In the genomic region with DNA sequence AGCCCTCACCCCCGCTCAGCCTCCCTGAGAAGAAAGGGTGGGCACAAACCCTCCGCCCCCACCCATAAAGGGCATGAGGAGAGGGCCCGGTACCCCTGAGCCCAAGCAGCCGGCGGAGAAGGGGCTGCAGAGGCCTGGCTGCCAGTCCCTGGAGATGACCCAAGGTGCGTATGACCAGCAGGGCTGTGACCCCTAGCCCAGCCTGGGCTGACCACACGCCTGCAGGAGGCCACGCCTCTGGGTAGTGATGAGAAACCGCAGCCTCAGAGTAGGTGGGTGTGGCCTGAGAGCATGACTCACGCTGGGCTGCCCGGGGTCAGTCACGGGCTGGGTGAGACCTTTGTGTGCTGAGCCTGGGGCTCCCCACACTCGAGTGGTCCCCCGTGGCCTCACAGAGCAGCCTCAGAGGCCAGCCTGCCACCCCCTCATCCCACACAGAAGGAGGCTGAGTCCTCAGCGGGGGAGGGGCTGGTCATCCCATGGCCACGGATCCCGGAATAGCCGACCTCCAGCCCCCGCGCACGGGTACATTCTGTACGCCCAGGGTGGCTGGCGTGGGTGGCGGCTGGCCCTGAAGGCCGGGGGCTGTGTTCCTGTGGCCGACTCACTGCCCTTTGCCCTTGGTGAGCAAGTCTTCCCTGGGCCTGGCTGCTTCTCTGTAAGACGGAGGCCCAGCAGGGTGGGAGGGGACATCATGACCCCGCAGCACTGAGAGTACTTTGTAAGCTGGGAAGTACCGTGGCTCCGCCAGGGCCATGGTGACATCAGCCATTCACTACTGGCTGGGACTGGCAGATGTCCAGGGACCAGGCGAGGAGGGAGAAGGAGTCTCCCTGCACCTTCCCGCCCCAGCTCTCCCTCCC, we compare ENCODE assay signal across 8 cellular contexts.
DNase-seq lines count a peak whose midpoint lies in the region; ATAC-seq, FAIRE-seq and TF ChIP-seq lines count a peak whose summit lies in the region.

No MANE protein-coding gene starts in this region.

- ATAC-seq in thoracic aorta (ENCODE audit: insufficient number of reproducible peaks, low FRiP score, low read depth) (peak; percentile 87), HG02885 (IDR thresholded peaks at IDR 0.05; ENCODE audit: poor library complexity, unreplicated experiment) (no peak), GM18909 (IDR thresholded peaks at IDR 0.05; ENCODE audit: poor library complexity, unreplicated experiment) (no peak)

- H3K4me2 ChIP-seq in endothelial cell of umbilical vein (ENCODE audit: insufficient read depth, low read length), result no peak overlapping the region

- POLR2A ChIA-PET in RWPE1 (lab: Yijun Ruan, JAX; ENCODE audit: low non-redundant PET) (interaction anchor here (0.7 to 1.0 kb wide), 2 partner anchors 119 to 185 kb away, joined by 3 read pairs; no protein-coding TSS in a partner anchor), endothelial cell of umbilical vein (lab: Charles Lee) (no interaction called here)

- peak; percentile 82 for FAIRE-seq in endothelial cell of umbilical vein (lab: Jason Lieb, UNC)

- no peak overlapping the region for H3K9ac ChIP-seq in endothelial cell of umbilical vein (replicated peaks; ENCODE audit: extremely low read depth, insufficient read depth, low read length)

- CTCF ChIA-PET in RWPE1 (lab: Yijun Ruan, JAX) (no interaction called here), endothelial cell of umbilical vein (lab: Charles Lee) (interaction anchor here (0.7 to 1.7 kb wide), 2 partner anchors 8 to 19 kb away, joined by 3 to 9 read pairs; no protein-coding TSS in a partner anchor)

- TF ChIP-seq CTCF in RWPE1 (conservative IDR thresholded peaks at IDR 0.05; ENCODE audit: low read depth), result no peak
- TF ChIP-seq CTCF in endothelial cell of umbilical vein (IDR thresholded peaks at IDR 0.05; ENCODE audit: extremely low read depth in 1 of 2, insufficient read depth in 1 of 2, low read depth in 1 of 2, low read length in 2 of 2), result no peak
- no peak for TF ChIP-seq CTCF in thoracic aorta (IDR thresholded peaks at IDR 0.05)

- dilution Hi-C loops in endothelial cell of umbilical vein (cut with MboI; ENCODE audit: extremely low pct_ligation_motif_present, low sequenced_read_pairs), result no loop called here

- intact Hi-C loops in endothelial cell of umbilical vein (cut with micrococcal nuclease), result loop anchor here (1.0 kb wide), 2 partner anchors 69 to 187 kb away; no protein-coding TSS in a partner anchor

- peak overlapping the region; percentile 88 for H2AFZ ChIP-seq in endothelial cell of umbilical vein (ENCODE audit: low read depth, low read length)

- H3K36me3 ChIP-seq in endothelial cell of umbilical vein (ENCODE audit: control insufficient read depth in 2 of 2, extremely low read depth in 1 of 2, insufficient read depth in 2 of 2, low read length in 2 of 2), result no peaks in the 10 kb centered on the region
- no peaks in the 10 kb centered on the region for H3K36me3 ChIP-seq in thoracic aorta

- H3K4me3 ChIP-seq in endothelial cell of umbilical vein (replicated peaks in 1 of 3; ENCODE audit: insufficient read depth in 1 of 3, low read depth in 1 of 3, low read length in 3 of 3), result no peak overlapping the region
- peak overlapping the region; percentile 31 for H3K4me3 ChIP-seq in thoracic aorta

- H3K4me1 ChIP-seq in endothelial cell of umbilical vein (ENCODE audit: control insufficient read depth, extremely low read depth, insufficient read depth, low read length) (no peaks in the 10 kb centered on the region), thoracic aorta (ENCODE audit: control insufficient read depth in 1 of 2, low read depth in 2 of 2) (peaks cover 19 to 37% of the 10 kb centered on the region in 2 donors)

- H3K9me3 ChIP-seq in endothelial cell of umbilical vein (replicated peaks; ENCODE audit: control insufficient read depth, insufficient read depth, low read length) (no peaks in the 10 kb centered on the region), thoracic aorta (no peaks in the 10 kb centered on the region)

- no peaks in the 10 kb centered on the region for H3K27me3 ChIP-seq in endothelial cell of umbilical vein (ENCODE audit: control insufficient read depth in 2 of 2, insufficient read depth in 2 of 2, low read length in 2 of 2)
- no peaks in the 10 kb centered on the region for H3K27me3 ChIP-seq in thoracic aorta (replicated peaks; ENCODE audit: insufficient read depth)

- H3K79me2 ChIP-seq in endothelial cell of umbilical vein (ENCODE audit: control insufficient read depth, insufficient read depth, low read length), result no peaks in the 10 kb centered on the region

- peak overlapping the region; percentile 85 for H3K27ac ChIP-seq in RWPE1
- peak overlapping the region; percentile 59 for H3K27ac ChIP-seq in endothelial cell of umbilical vein (ENCODE audit: insufficient read depth, low read depth, low read length)
- peak overlapping the region; percentile 90 to 94 for H3K27ac ChIP-seq in thoracic aorta

- BruUV-seq in endothelial cell of umbilical vein (replicated peaks; lab: Mats Ljungman, UMichigan), result no TSS peak

- no peaks in the 10 kb centered on the region for H3K9me1 ChIP-seq in endothelial cell of umbilical vein (replicated peaks; ENCODE audit: control insufficient read depth, extremely low read depth, insufficient read depth, low read length)

- no peak for TF ChIP-seq POLR2A in endothelial cell of umbilical vein (IDR thresholded peaks at IDR 0.05; ENCODE audit: low read depth, low read length)

- no peaks in the 10 kb centered on the region for H4K20me1 ChIP-seq in endothelial cell of umbilical vein (replicated peaks; ENCODE audit: control insufficient read depth, extremely low read depth, insufficient read depth, low read length)

- DNase-seq in SIG-M5 treated with dmso at 0.1 percent for 504 hours (lab: John Stamatoyannopoulos, UW; ENCODE audit: unreplicated experiment) (peak; percentile 36), SIG-M5 (lab: John Stamatoyannopoulos, UW) (no peak), RWPE1 (ENCODE audit: low spot score) (peak; percentile 87), endothelial cell of umbilical vein (ENCODE audit: low read depth, low spot score) (peak; percentile 51), mesenteric fat pad (ENCODE audit: low spot score) (peak; percentile 94), thoracic aorta (ENCODE audit: low spot score) (peak; percentile 95)

TF ChIP-seq in endothelial cell of umbilical vein, 7 proteins besides CTCF, POLR2A, EP300 and RAD21:
- TF ChIP-seq GATA2 (IDR thresholded peaks at IDR 0.05; ENCODE audit: insufficient read depth, insufficient read length, low read depth, low read length) (no peak), POLR2AphosphoS5 (IDR thresholded peaks at IDR 0.05; ENCODE audit: insufficient read depth, low read depth, low read length) (no peak), EZH2 (IDR thresholded peaks at IDR 0.05; ENCODE audit: borderline replicate concordance, low read depth, low read length, severe bottlenecking) (no peak), MYC (IDR thresholded peaks at IDR 0.05; ENCODE audit: low read depth, low read length) (no peak), FOS (IDR thresholded peaks at IDR 0.05; ENCODE audit: borderline replicate concordance, insufficient read depth, low read length) (peak; percentile 57), JUN (IDR thresholded peaks at IDR 0.05; ENCODE audit: borderline replicate concordance, insufficient read depth, insufficient read length, low read depth) (peak; percentile 20)
- TF ChIP-seq, protein P1, sequence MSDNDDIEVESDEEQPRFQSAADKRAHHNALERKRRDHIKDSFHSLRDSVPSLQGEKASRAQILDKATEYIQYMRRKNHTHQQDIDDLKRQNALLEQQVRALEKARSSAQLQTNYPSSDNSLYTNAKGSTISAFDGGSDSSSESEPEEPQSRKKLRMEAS (IDR thresholded peaks at IDR 0.05; ENCODE audit: insufficient read depth, insufficient read length), result no peak
